12 cellular contexts compared by ENCODE assay signal in genomic region chr16:4347765-4348509, GRCh38. TPM values are rescaled to one million over a fixed set of nuclear protein-coding genes. Genes with fewer than 3 reads are reported as not detected.
A peak's percentile ranks its signal among the peaks of the same experiment; 100 is the strongest.
DNase-seq lines count a peak whose midpoint lies in the region; ATAC-seq and TF ChIP-seq lines count a peak whose summit lies in the region.
"Had no signal": no experiment of that assay in that cellular context is flagged by ENCODE, and none has a peak within 500 bp of the region (broad histone marks: within the 10 kb centered on the region; RNA-seq: fewer than 3 reads in every experiment).

No MANE protein-coding gene starts in this region.

- no peaks in the 10 kb centered on the region for H3K9me3 ChIP-seq in HEK293 (ENCODE audit: control insufficient read depth, insufficient read depth, low read depth, low read length)
- no peaks in the 10 kb centered on the region for H3K9me3 ChIP-seq in T-helper 17 cell (ENCODE audit: control insufficient read depth, low read length, poor library complexity, severe bottlenecking)
- H3K9me3 ChIP-seq in right atrium auricular region: no peaks in the 10 kb centered on the region
- H3K9me3 ChIP-seq: Caco-2 had no signal

- DNase-seq in T-helper 17 cell (no peak), right atrium auricular region (ENCODE audit: low spot score) (no peak), sciatic nerve (ENCODE audit: low spot score) (no peak), NCI-H226 (no peak), NCI-H2107 (lab: John Stamatoyannopoulos, UW) (no peak)
- no peak for DNase-seq in natural killer cell treated with Interleukin-12 subunit alpha and Interleukin-12 subunit beta and Interleukin-15 and Interleukin-18, amount 100 ng/mL, for 72 hours (ENCODE audit: low spot score)
- DNase-seq: activated T-cell treated with anti-CD3 and anti-CD28 coated beads for 4 hours, brain microvascular endothelial cell, Caco-2, NCI-H510A treated with DMSO at 0.1 percent for 48 hours had no signal

- no peaks in the 10 kb centered on the region for H3K27me3 Mint-ChIP-seq in T-helper 17 cell
- H3K27me3 Mint-ChIP-seq in natural killer cell treated with Interleukin-12 subunit alpha and Interleukin-12 subunit beta and Interleukin-15 and Interleukin-18, amount 100 ng/mL, for 72 hours: no peaks in the 10 kb centered on the region

- ATAC-seq in T-helper 17 cell (no peak), sciatic nerve (peak; percentile 10), HG02678 (IDR thresholded peaks at IDR 0.05; ENCODE audit: unreplicated experiment) (no peak)
- ATAC-seq in natural killer cell treated with Interleukin-12 subunit alpha and Interleukin-12 subunit beta and Interleukin-15 and Interleukin-18, amount 100 ng/mL, for 72 hours: no peak

- intact Hi-C loops in sciatic nerve (cut with DNase I): no loop called here

- H3K27ac ChIP-seq in HEK293 (ENCODE audit: extremely low read depth, low read depth, low read length) (no peak overlapping the region), right atrium auricular region (peak overlapping the region; percentile 43 to 57)
- H3K27ac ChIP-seq: brain microvascular endothelial cell had no signal

- no peaks in the 10 kb centered on the region for H3K36me3 Mint-ChIP-seq in T-helper 17 cell (ENCODE audit: low read depth)
- no peaks in the 10 kb centered on the region for H3K36me3 Mint-ChIP-seq in natural killer cell treated with Interleukin-12 subunit alpha and Interleukin-12 subunit beta and Interleukin-15 and Interleukin-18, amount 100 ng/mL, for 72 hours

- H3K4me1 Mint-ChIP-seq in T-helper 17 cell: peaks cover 19% of the 10 kb centered on the region
- peaks cover 10 to 25% of the 10 kb centered on the region in 2 donors for H3K4me1 Mint-ChIP-seq in natural killer cell treated with Interleukin-12 subunit alpha and Interleukin-12 subunit beta and Interleukin-15 and Interleukin-18, amount 100 ng/mL, for 72 hours (ENCODE audit: low read depth in 2 of 2)

- CTCF ChIA-PET in HEK293 (lab: Yijun Ruan, JAX): interaction anchor here (0.6 kb wide), 1 partner anchor 21 kb away, joined by 3 read pairs; no protein-coding TSS in a partner anchor

- peak overlapping the region; percentile 87 for H3K27ac Mint-ChIP-seq in T-helper 17 cell
- peak overlapping the region in 1 of 2 donors; percentile 72 for H3K27ac Mint-ChIP-seq in natural killer cell treated with Interleukin-12 subunit alpha and Interleukin-12 subunit beta and Interleukin-15 and Interleukin-18, amount 100 ng/mL, for 72 hours

- H3K4me3 Mint-ChIP-seq in T-helper 17 cell: no peak overlapping the region
- no peak overlapping the region for H3K4me3 Mint-ChIP-seq in natural killer cell treated with Interleukin-12 subunit alpha and Interleukin-12 subunit beta and Interleukin-15 and Interleukin-18, amount 100 ng/mL, for 72 hours

- no peak for TF ChIP-seq CTCF in HEK293 (tag by site-specific recombination; IDR thresholded peaks at IDR 0.05)
- no peak for TF ChIP-seq CTCF in right atrium auricular region (IDR thresholded peaks at IDR 0.05)

- no peaks in the 10 kb centered on the region for H3K9me3 Mint-ChIP-seq in natural killer cell treated with Interleukin-12 subunit alpha and Interleukin-12 subunit beta and Interleukin-15 and Interleukin-18, amount 100 ng/mL, for 72 hours

- POLR2A ChIA-PET in HEK293 (lab: Yijun Ruan, JAX): no interaction called here

- H3K4me3 ChIP-seq in HEK293 (ENCODE audit: low read depth, low read length) (no peak overlapping the region), right atrium auricular region (no peak overlapping the region)

- H3K4me1 ChIP-seq in HEK293 (ENCODE audit: control insufficient read depth, insufficient read depth, low read length) (peaks cover 12% of the 10 kb centered on the region; the same call in 1 of the 2 replicates), right atrium auricular region (peaks cover 0 to 47% of the 10 kb centered on the region in 2 donors)
- H3K4me1 ChIP-seq: Caco-2 had no signal

- H3K27me3 ChIP-seq in right atrium auricular region: no peaks in the 10 kb centered on the region
- H3K27me3 ChIP-seq: brain microvascular endothelial cell had no signal

- H3K36me3 ChIP-seq in HEK293 (ENCODE audit: control insufficient read depth in 2 of 2, insufficient read depth in 1 of 2, low read length in 2 of 2) (peaks cover 0 to 23% of the 10 kb centered on the region in 2 experiments; a peak in 2 of 3 replicates), right atrium auricular region (no peaks in the 10 kb centered on the region)
- H3K36me3 ChIP-seq: brain microvascular endothelial cell had no signal

TF ChIP-seq in HEK293, 187 proteins besides CTCF, POLR2A, EP300 and RAD21 (continues in another document):
- no peak for TF ChIP-seq GLIS2 (tag by site-specific recombination; IDR thresholded peaks at IDR 0.05)
- no peak for TF ChIP-seq TCF7L2 (IDR thresholded peaks at IDR 0.05; ENCODE audit: borderline replicate concordance, low read depth, low read length)
- no peak for TF ChIP-seq ZFHX2 (tag by site-specific recombination; conservative IDR thresholded peaks at IDR 0.05)
- TF ChIP-seq BCL11A (tag by site-specific recombination; IDR thresholded peaks at IDR 0.05; ENCODE audit: low read depth): no peak
- peak; percentile 39; the same call in 1 of the 2 replicates for TF ChIP-seq ZNF341 (tag by site-specific recombination; IDR thresholded peaks at IDR 0.05; ENCODE audit: low read depth)
- TF ChIP-seq, protein P1, sequence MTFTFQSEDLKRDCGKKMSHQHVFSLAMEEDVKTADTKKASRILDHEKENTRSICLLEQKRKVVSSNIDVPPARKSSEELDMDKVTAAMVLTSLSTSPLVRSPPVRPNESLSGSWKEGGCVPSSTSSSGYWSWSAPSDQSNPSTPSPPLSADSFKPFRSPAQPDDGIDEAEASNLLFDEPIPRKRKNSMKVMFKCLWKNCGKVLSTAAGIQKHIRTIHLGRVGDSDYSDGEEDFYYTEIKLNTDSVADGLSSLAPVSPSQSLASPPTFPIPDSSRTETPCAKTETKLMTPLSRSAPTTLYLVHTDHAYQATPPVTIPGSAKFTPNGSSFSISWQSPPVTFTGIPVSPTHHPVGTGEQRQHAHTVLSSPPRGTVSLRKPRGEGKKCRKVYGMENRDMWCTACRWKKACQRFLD (tag by site-specific recombination; IDR thresholded peaks at IDR 0.05): no peak
- TF ChIP-seq, protein P2, sequence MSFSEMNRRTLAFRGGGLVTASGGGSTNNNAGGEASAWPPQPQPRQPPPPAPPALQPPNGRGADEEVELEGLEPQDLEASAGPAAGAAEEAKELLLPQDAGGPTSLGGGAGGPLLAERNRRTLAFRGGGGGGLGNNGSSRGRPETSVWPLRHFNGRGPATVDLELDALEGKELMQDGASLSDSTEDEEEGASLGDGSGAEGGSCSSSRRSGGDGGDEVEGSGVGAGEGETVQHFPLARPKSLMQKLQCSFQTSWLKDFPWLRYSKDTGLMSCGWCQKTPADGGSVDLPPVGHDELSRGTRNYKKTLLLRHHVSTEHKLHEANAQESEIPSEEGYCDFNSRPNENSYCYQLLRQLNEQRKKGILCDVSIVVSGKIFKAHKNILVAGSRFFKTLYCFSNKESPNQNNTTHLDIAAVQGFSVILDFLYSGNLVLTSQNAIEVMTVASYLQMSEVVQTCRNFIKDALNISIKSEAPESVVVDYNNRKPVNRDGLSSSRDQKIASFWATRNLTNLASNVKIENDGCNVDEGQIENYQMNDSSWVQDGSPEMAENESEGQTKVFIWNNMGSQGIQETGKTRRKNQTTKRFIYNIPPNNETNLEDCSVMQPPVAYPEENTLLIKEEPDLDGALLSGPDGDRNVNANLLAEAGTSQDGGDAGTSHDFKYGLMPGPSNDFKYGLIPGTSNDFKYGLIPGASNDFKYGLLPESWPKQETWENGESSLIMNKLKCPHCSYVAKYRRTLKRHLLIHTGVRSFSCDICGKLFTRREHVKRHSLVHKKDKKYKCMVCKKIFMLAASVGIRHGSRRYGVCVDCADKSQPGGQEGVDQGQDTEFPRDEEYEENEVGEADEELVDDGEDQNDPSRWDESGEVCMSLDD (tag by site-specific recombination; IDR thresholded peaks at IDR 0.05): no peak
- TF ChIP-seq, protein P3, sequence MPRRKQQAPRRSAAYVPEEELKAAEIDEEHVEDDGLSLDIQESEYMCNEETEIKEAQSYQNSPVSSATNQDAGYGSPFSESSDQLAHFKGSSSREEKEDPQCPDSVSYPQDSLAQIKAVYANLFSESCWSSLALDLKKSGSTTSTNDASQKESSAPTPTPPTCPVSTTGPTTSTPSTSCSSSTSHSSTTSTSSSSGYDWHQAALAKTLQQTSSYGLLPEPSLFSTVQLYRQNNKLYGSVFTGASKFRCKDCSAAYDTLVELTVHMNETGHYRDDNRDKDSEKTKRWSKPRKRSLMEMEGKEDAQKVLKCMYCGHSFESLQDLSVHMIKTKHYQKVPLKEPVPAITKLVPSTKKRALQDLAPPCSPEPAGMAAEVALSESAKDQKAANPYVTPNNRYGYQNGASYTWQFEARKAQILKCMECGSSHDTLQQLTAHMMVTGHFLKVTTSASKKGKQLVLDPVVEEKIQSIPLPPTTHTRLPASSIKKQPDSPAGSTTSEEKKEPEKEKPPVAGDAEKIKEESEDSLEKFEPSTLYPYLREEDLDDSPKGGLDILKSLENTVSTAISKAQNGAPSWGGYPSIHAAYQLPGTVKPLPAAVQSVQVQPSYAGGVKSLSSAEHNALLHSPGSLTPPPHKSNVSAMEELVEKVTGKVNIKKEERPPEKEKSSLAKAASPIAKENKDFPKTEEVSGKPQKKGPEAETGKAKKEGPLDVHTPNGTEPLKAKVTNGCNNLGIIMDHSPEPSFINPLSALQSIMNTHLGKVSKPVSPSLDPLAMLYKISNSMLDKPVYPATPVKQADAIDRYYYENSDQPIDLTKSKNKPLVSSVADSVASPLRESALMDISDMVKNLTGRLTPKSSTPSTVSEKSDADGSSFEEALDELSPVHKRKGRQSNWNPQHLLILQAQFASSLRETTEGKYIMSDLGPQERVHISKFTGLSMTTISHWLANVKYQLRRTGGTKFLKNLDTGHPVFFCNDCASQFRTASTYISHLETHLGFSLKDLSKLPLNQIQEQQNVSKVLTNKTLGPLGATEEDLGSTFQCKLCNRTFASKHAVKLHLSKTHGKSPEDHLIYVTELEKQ (tag by site-specific recombination; IDR thresholded peaks at IDR 0.05; ENCODE audit: borderline replicate concordance): no peak

RNA-seq across cellular contexts. Expression of gene PAM16, which starts 3.2 kb away (rescaled TPM):
- 10 to 100 TPM; 32.3 to 41.4 TPM for total RNA-seq in T-helper 17 cell
- 10 to 100 TPM; 54.6 to 85.7 TPM for total RNA-seq in right atrium auricular region
- 37.8 TPM for total RNA-seq in sciatic nerve
- 100 to 1,000 TPM in 1 of 2 donors, 10 to 100 TPM in 1; 59.0 to 114 TPM for total RNA-seq in natural killer cell treated with Interleukin-12 subunit alpha and Interleukin-12 subunit beta and Interleukin-15 and Interleukin-18, amount 100 ng/mL, for 72 hours

RNA-seq across cellular contexts. Expression of gene VASN, which starts 23.7 kb away (rescaled TPM):
- total RNA-seq in T-helper 17 cell (under 1 TPM; 0.55 to 0.57 TPM), right atrium auricular region (10 to 100 TPM; 17.9 to 39.0 TPM), sciatic nerve (38.4 TPM)
- total RNA-seq in natural killer cell treated with Interleukin-12 subunit alpha and Interleukin-12 subunit beta and Interleukin-15 and Interleukin-18, amount 100 ng/mL, for 72 hours: under 1 TPM in 1 of 2 donors, not detected in 1; 0.33 TPM

RNA-seq across cellular contexts. Expression of gene GLIS2, which starts 32.1 kb away (rescaled TPM):
- under 1 TPM; 0.10 to 0.29 TPM for total RNA-seq in T-helper 17 cell
- total RNA-seq in right atrium auricular region: 10 to 100 TPM; 10.3 to 16.0 TPM
- total RNA-seq in sciatic nerve: 39.4 TPM
- under 1 TPM; 0.31 to 0.43 TPM for total RNA-seq in natural killer cell treated with Interleukin-12 subunit alpha and Interleukin-12 subunit beta and Interleukin-15 and Interleukin-18, amount 100 ng/mL, for 72 hours

Comparison
In these comparisons a context has a peak if more than half of its experiments do, and no peak if none do; other contexts are left out.
1. RNA of gene VASN, which starts 23.7 kb away (total RNA-seq): 17.9 to 39.0 TPM in right atrium auricular region and 38.4 TPM in sciatic nerve (single experiment); 0.55 to 0.57 TPM in T-helper 17 cell and 0.33 TPM in natural killer cell treated with Interleukin-12 subunit alpha and Interleukin-12 subunit beta and Interleukin-15 and Interleukin-18, amount 100 ng/mL, for 72 hours; every median in the first group is over 10 times any median in the second.
2. RNA of gene GLIS2, which starts 32.1 kb away (total RNA-seq): 39.4 TPM in sciatic nerve (single experiment) and 10.3 to 16.0 TPM in right atrium auricular region; 0.31 to 0.43 TPM in natural killer cell treated with Interleukin-12 subunit alpha and Interleukin-12 subunit beta and Interleukin-15 and Interleukin-18, amount 100 ng/mL, for 72 hours and 0.10 to 0.29 TPM in T-helper 17 cell; every median in the first group is over 4 times any median in the second.